8 cellular contexts compared by ENCODE assay signal in genomic region chr18:50967714-50968661, GRCh38. TPM values are rescaled to one million over a fixed set of nuclear protein-coding genes. Genes with fewer than 3 reads are reported as not detected.
DNase-seq lines count a peak whose midpoint lies in the region; ATAC-seq and TF ChIP-seq lines count a peak whose summit lies in the region.

ELAC1 (plus strand) TSS chr18:50968040; CDS start chr18:50974405, 6,365 bp downstream.

- intact Hi-C loops in heart left ventricle (cut with DNase I) (loop anchor here in 9 of 10 donors (2.0 to 10.0 kb wide), 13 partner anchors 59 to 683 kb away; partner anchors contain the start of genes ME2 (in 4 of the 9), SMAD4 (in 2 of the 9), CXXC1 (in 1 of the 9) and MBD1 (in 1 of the 9)), posterior vena cava (cut with DNase I) (no loop called here), upper lobe of right lung (cut with DNase I) (no loop called here)

- H3K36me3 ChIP-seq in heart left ventricle (no peaks in the 10 kb centered on the region), upper lobe of right lung (no peaks in the 10 kb centered on the region)

- ATAC-seq in HG02588 (IDR thresholded peaks at IDR 0.05; ENCODE audit: unreplicated experiment) (peak; percentile 97), heart left ventricle (peak; percentile 85 to 99 (median 98)), upper lobe of right lung (peak; percentile 99)

- peaks cover 0 to 11% (median under 1%) of the 10 kb centered on the region in 12 donors for H3K9me3 ChIP-seq in heart left ventricle
- no peaks in the 10 kb centered on the region for H3K9me3 ChIP-seq in upper lobe of right lung

- DNase-seq in GM12865 (ENCODE audit: low read depth) (peak; percentile 90), NCI-H1048 (lab: John Stamatoyannopoulos, UW) (peak; percentile 24), SW480 (ENCODE audit: low spot score) (peak; percentile 57), heart left ventricle (peak; percentile 76 to 89 (median 79)), posterior vena cava (ENCODE audit: low spot score) (peak; percentile 92), upper lobe of right lung (peak; percentile 91)

- H3K27me3 ChIP-seq in heart left ventricle (no peaks in the 10 kb centered on the region), upper lobe of right lung (no peaks in the 10 kb centered on the region)

- WGBS in adipose tissue, 3 donors = 0% methylated on average over 74 to 84 of the region's 84 CpGs
- WGBS in heart left ventricle, 4 donors = 0 to 1% (median 1%) methylated on average over 41 to 84 of the region's 84 CpGs

- TF ChIP-seq CTCF in GM12865 (IDR thresholded peaks at IDR 0.05; ENCODE audit: insufficient read depth, low read depth, low read length, missing control alignments) = no peak
- TF ChIP-seq CTCF in heart left ventricle (IDR thresholded peaks at IDR 0.05) = peak in 4 of 12 donors; percentile 12 to 30 (median 18)
- TF ChIP-seq CTCF in upper lobe of right lung (IDR thresholded peaks at IDR 0.05) = no peak

- H3K4me1 ChIP-seq in heart left ventricle (peaks cover 0 to 26% (median 16%) of the 10 kb centered on the region in 12 donors), upper lobe of right lung (peaks cover 15% of the 10 kb centered on the region)

- H3K27ac ChIP-seq in adipose tissue (ENCODE audit: low read depth, low read length) (peak within 1 kb of the TSS; percentile 96), heart left ventricle (peak within 1 kb of the TSS; percentile 95 to 100 (median 98)), upper lobe of right lung (peak within 1 kb of the TSS; percentile 99)

- TF ChIP-seq POLR2A in heart left ventricle (IDR thresholded peaks at IDR 0.05) = peak in 1 of 2 donors; percentile 89

- H3K4me3 ChIP-seq in GM12865 (ENCODE audit: low read depth, low read length) (peak within 1 kb of the TSS; percentile 74), heart left ventricle (peak within 1 kb of the TSS; percentile 80 to 98 (median 90)), upper lobe of right lung (peak within 1 kb of the TSS; percentile 87)

RNA-seq across cellular contexts. Expression of gene ELAC1, which starts in this region (rescaled TPM):
- 1 to 10 TPM; 4.1 to 9.7 (median 6.1) TPM for polyA plus RNA-seq in adipose tissue
- 1 to 10 TPM; 3.0 to 7.2 (median 4.0) TPM for total RNA-seq in heart left ventricle
- 1 to 10 TPM; 2.3 to 5.2 TPM for polyA plus RNA-seq in heart left ventricle
- total RNA-seq in posterior vena cava = 1 to 10 TPM; 6.1 to 9.9 TPM
- 6.8 TPM for total RNA-seq in upper lobe of right lung

Comparison
In these comparisons a context has a peak if more than half of its experiments do, and no peak if none do; other contexts are left out.
1. Peak in every context shown above with its lines: DNase-seq, ATAC-seq, H3K4me3 ChIP-seq and H3K27ac ChIP-seq.
2. DNase-seq: peak in every context shown above with its lines; median percentile 92 in posterior vena cava; 91 in upper lobe of right lung; 90 in GM12865; 79 in heart left ventricle; 57 in SW480; 24 in NCI-H1048.
3. intact Hi-C loops: an anchor here in heart left ventricle (2.0 to 10.0 kb wide); none called in posterior vena cava and upper lobe of right lung.